In genomic region chr9:91451431-91452270, GRCh38 we compare ENCODE assay signal across 17 cellular contexts.
"Had no signal": no experiment of that assay in that cellular context is flagged by ENCODE, and none has a peak within 500 bp of the region (broad histone marks: within the 10 kb centered on the region; RNA-seq: fewer than 3 reads in every experiment).

No MANE protein-coding gene starts in this region.

- ATAC-seq: activated CD4-positive, CD25-positive, alpha-beta regulatory T cell treated with anti-CD3 and anti-CD28 coated beads, Interleukin-2, amount 50 U/mL, for 24 hours; activated CD8-positive, alpha-beta T cell treated with anti-CD3 and anti-CD28 coated beads, Interleukin-2, amount 10 ng/mL, durations not matched to agents 7 days and 5 days; stimulated activated naive CD8-positive, alpha-beta T cell treated with anti-CD3 and anti-CD28 coated beads, Interleukin-15, Interleukin-2, amounts not matched to agents 100 U/mL and 50 U/mL, for 24 hours had no signal

- H3K4me1 Mint-ChIP-seq: activated CD4-positive, alpha-beta T cell treated with anti-CD3 and anti-CD28 coated beads, Interleukin-2, amount 10 ng/mL, durations not matched to agents 7 days and 5 days had no signal

- H3K36me3 Mint-ChIP-seq: neural progenitor cell had no signal

- DNase-seq: activated CD4-positive, alpha-beta T cell treated with anti-CD3 and anti-CD28 coated beads, Interleukin-2, amount 10 ng/mL, durations not matched to agents 7 days and 5 days; activated CD8-positive, alpha-beta T cell treated with anti-CD3 and anti-CD28 coated beads, Interleukin-2, amount 10 ng/mL, durations not matched to agents 7 days and 5 days; activated naive CD4-positive, alpha-beta T cell treated with Interleukin-2 at 50 U/mL for 16 hours; activated T-cell treated with anti-CD3 and anti-CD28 coated beads, Interleukin-2, amount 50 U/mL, for 24 hours; anterior cingulate cortex; brain microvascular endothelial cell; hippocampal formation; stimulated activated naive CD8-positive, alpha-beta T cell treated with anti-CD3 and anti-CD28 coated beads, Interleukin-15, Interleukin-2, amounts not matched to agents 100 U/mL and 50 U/mL, for 24 hours; substantia nigra; T1000; tibial artery had no signal

- H3K27ac Mint-ChIP-seq: activated CD4-positive, alpha-beta T cell treated with anti-CD3 and anti-CD28 coated beads, Interleukin-2, amount 10 ng/mL, durations not matched to agents 7 days and 5 days; activated CD8-positive, alpha-beta T cell treated with anti-CD3 and anti-CD28 coated beads, Interleukin-2, amount 10 ng/mL, durations not matched to agents 7 days and 5 days; activated T-cell treated with anti-CD3 and anti-CD28 coated beads, Interleukin-2, amount 50 U/mL, for 24 hours; activated T-helper 2 cell treated with anti-CD3 and anti-CD28 coated beads, Interferon-gamma antibody, Interleukin-2, Interleukin-4, amounts not matched to agents 10 μg/mL and 5 μg/mL and 100 μg/mL, durations not matched to agents 14 hours and 24 hours and 36 hours; neural progenitor cell; progenitor cell of endocrine pancreas had no signal

- H3K9me3 Mint-ChIP-seq: activated CD4-positive, alpha-beta T cell treated with anti-CD3 and anti-CD28 coated beads, Interleukin-2, amount 10 ng/mL, durations not matched to agents 7 days and 5 days; activated T-cell treated with anti-CD3 and anti-CD28 coated beads, Interleukin-2, amount 50 U/mL, for 24 hours; activated T-helper 2 cell treated with anti-CD3 and anti-CD28 coated beads, Interferon-gamma antibody, Interleukin-2, Interleukin-4, amounts not matched to agents 10 μg/mL and 5 μg/mL and 100 μg/mL, durations not matched to agents 14 hours and 24 hours and 36 hours had no signal

- H3K4me3 ChIP-seq: coronary artery, esophagus muscularis mucosa, neural progenitor cell, tibial artery had no signal

- H3K27me3 Mint-ChIP-seq: progenitor cell of endocrine pancreas had no signal

- H3K4me3 Mint-ChIP-seq: activated CD4-positive, alpha-beta T cell treated with anti-CD3 and anti-CD28 coated beads, Interleukin-2, amount 10 ng/mL, durations not matched to agents 7 days and 5 days; activated CD8-positive, alpha-beta T cell treated with anti-CD3 and anti-CD28 coated beads, Interleukin-2, amount 10 ng/mL, durations not matched to agents 7 days and 5 days; activated T-cell treated with anti-CD3 and anti-CD28 coated beads, Interleukin-2, amount 50 U/mL, for 24 hours; neural progenitor cell had no signal
